In genomic region chr5:118199801-118200200, GRCh38 we compare ENCODE assay signal across 33 cellular contexts.
DNase-seq lines count a peak whose midpoint lies in the region; ATAC-seq and TF ChIP-seq lines count a peak whose summit lies in the region.
"Had no signal": no experiment of that assay in that cellular context is flagged by ENCODE, and none has a peak within 500 bp of the region (broad histone marks: within the 10 kb centered on the region; RNA-seq: fewer than 3 reads in every experiment).

No MANE protein-coding gene starts in this region.

- DNase-seq in GM23338 (ENCODE audit: low spot score) (peak; percentile 7), HAP-1 (ENCODE audit: low spot score in 2 of 2) (peak; percentile 14 to 90), WTC11 (ENCODE audit: low spot score) (no peak), prostate gland (ENCODE audit: low spot score) (no peak)
- DNase-seq in activated naive CD4-positive, alpha-beta T cell treated with Interleukin-2 at 50 U/mL for 16 hours = no peak
- DNase-seq: 8988T; ACHN; AML-193; BE2C; C1 segment of cervical spinal cord; Caco-2; Calu3; CD4-positive, alpha-beta memory T cell; CD4-positive, alpha-beta T cell; CD4-positive, CD25-positive, alpha-beta regulatory T cell; CD8-positive, alpha-beta memory T cell; CD8-positive, alpha-beta T cell; COR-L47; DMS 273 treated with DMSO at 0.1 percent for 48 hours; DMS153; DMS53; DMS79; DMS79 treated with DMSO at 0.1 percent for 48 hours; DND-41; EL had no signal

- WGBS in prostate gland = 99% methylated on average over 2 of the region's 2 CpGs

- POLR2A ChIA-PET in WTC11 (lab: Charles Lee) = interaction anchor here (1.2 kb wide), 1 partner anchor 8 kb away, joined by 3 read pairs; no protein-coding TSS in a partner anchor

- no peak overlapping the region for H3K4me3 Mint-ChIP-seq in GM23338
- no peak overlapping the region for H3K4me3 Mint-ChIP-seq in WTC11
- H3K4me3 Mint-ChIP-seq: B cell; CD14-positive monocyte; CD4-positive, alpha-beta memory T cell; CD4-positive, alpha-beta T cell; CD4-positive, CD25-positive, alpha-beta regulatory T cell; CD8-positive, alpha-beta memory T cell; CD8-positive, alpha-beta T cell had no signal

- no peaks in the 10 kb centered on the region for H3K79me2 ChIP-seq in GM23338 (replicated peaks; ENCODE audit: insufficient read depth)

- intact Hi-C loops in prostate gland (cut with DNase I) = no loop called here

- H3K27ac ChIP-seq in GM23338 (ENCODE audit: low read depth) (no peak overlapping the region), prostate gland (no peak overlapping the region)
- H3K27ac ChIP-seq: 22Rv1; A549; BLaER1; BLaER1 treated with 17β-estradiol and CSF1 and Interleukin-3, amounts not matched to agents 10 nM and 100 nM; C4-2B had no signal

- in situ Hi-C loops in HAP-1 (cut with MboI; ENCODE audit: low sequenced_read_pairs) = no loop called here

- CTCF ChIA-PET in WTC11 (lab: Charles Lee) = no interaction called here

- TF ChIP-seq CTCF in GM23338 (conservative IDR thresholded peaks at IDR 0.05; ENCODE audit: low read depth in 2 of 2) (no peak), WTC11 (IDR thresholded peaks at IDR 0.05) (no peak), prostate gland (IDR thresholded peaks at IDR 0.05) (no peak)

- H3K36me3 ChIP-seq in GM23338 (ENCODE audit: insufficient read depth) (no peaks in the 10 kb centered on the region), HAP-1 (replicated peaks) (no peaks in the 10 kb centered on the region), prostate gland (no peaks in the 10 kb centered on the region)
- H3K36me3 ChIP-seq: BE2C; BLaER1; BLaER1 treated with 17β-estradiol and CSF1 and Interleukin-3, amounts not matched to agents 10 nM and 100 nM had no signal

- no peaks in the 10 kb centered on the region for H3F3A ChIP-seq in GM23338 (replicated peaks; ENCODE audit: low read depth)

- peak overlapping the region; percentile 21; the same call in 1 of the 2 replicates for H3K4me2 ChIP-seq in GM23338
- H3K4me2 ChIP-seq: A549; BLaER1; BLaER1 treated with 17β-estradiol and CSF1 and Interleukin-3, amounts not matched to agents 10 nM and 100 nM had no signal

- no peaks in the 10 kb centered on the region for H3K9me3 ChIP-seq in HAP-1
- H3K9me3 ChIP-seq in prostate gland = no peaks in the 10 kb centered on the region
- H3K9me3 ChIP-seq: A549; BE2C; BLaER1; BLaER1 treated with 17β-estradiol and CSF1 and Interleukin-3, amounts not matched to agents 10 nM and 100 nM; Caco-2 had no signal

- H3K9me2 ChIP-seq in GM23338 (ENCODE audit: insufficient read depth) = no peaks in the 10 kb centered on the region

- H2AFZ ChIP-seq in GM23338 = no peak overlapping the region

- peaks cover 1% of the 10 kb centered on the region for H3K27me3 Mint-ChIP-seq in GM23338 (ENCODE audit: insufficient read depth, low read depth, poor library complexity)
- no peaks in the 10 kb centered on the region for H3K27me3 Mint-ChIP-seq in WTC11 (ENCODE audit: low read depth)
- H3K27me3 Mint-ChIP-seq: B cell; CD4-positive, alpha-beta memory T cell; CD4-positive, alpha-beta T cell; CD4-positive, CD25-positive, alpha-beta regulatory T cell; CD8-positive, alpha-beta memory T cell had no signal

- H3K4me3 ChIP-seq in GM23338 = no peak overlapping the region
- H3K4me3 ChIP-seq in HAP-1 = no peak overlapping the region
- no peak overlapping the region for H3K4me3 ChIP-seq in prostate gland
- H3K4me3 ChIP-seq: A549; BLaER1; BLaER1 treated with 17β-estradiol and CSF1 and Interleukin-3, amounts not matched to agents 10 nM and 100 nM had no signal

- H3K9me3 Mint-ChIP-seq in GM23338 (peaks cover 2% of the 10 kb centered on the region; the same call in 1 of the 3 replicates), WTC11 (no peaks in the 10 kb centered on the region)

- H3K36me3 Mint-ChIP-seq in GM23338 (ENCODE audit: low read depth) = peaks cover 3% of the 10 kb centered on the region; the same call in 1 of the 3 replicates
- H3K36me3 Mint-ChIP-seq in WTC11 = no peaks in the 10 kb centered on the region
- H3K36me3 Mint-ChIP-seq: CD14-positive monocyte; CD4-positive, alpha-beta memory T cell; CD4-positive, CD25-positive, alpha-beta regulatory T cell; CD8-positive, alpha-beta memory T cell; CD8-positive, alpha-beta T cell had no signal

- peak; percentile 30; the same call in 1 of the 3 replicates for ATAC-seq in GM23338
- peak; percentile 35; the same call in 1 of the 2 replicates for ATAC-seq in WTC11
- ATAC-seq in HG03025 (IDR thresholded peaks at IDR 0.05; ENCODE audit: low FRiP score, unreplicated experiment) = no peak
- ATAC-seq: A549; CD8-positive, alpha-beta T cell had no signal

- H3K4me1 Mint-ChIP-seq in GM23338 (peaks cover 33% of the 10 kb centered on the region), WTC11 (peaks cover 36% of the 10 kb centered on the region)
- H3K4me1 Mint-ChIP-seq: B cell; CD14-positive monocyte; CD4-positive, alpha-beta memory T cell; CD4-positive, CD25-positive, alpha-beta regulatory T cell; CD8-positive, alpha-beta memory T cell had no signal

- no peak for TF ChIP-seq POLR2A in prostate gland (IDR thresholded peaks at IDR 0.05)

- H3K27me3 ChIP-seq in GM23338 (ENCODE audit: insufficient read depth) (no peaks in the 10 kb centered on the region), HAP-1 (ENCODE audit: low read depth) (no peaks in the 10 kb centered on the region), prostate gland (replicated peaks; ENCODE audit: insufficient read depth) (no peaks in the 10 kb centered on the region)
- H3K27me3 ChIP-seq: BLaER1; BLaER1 treated with 17β-estradiol and CSF1 and Interleukin-3, amounts not matched to agents 10 nM and 100 nM had no signal

- H3K27ac Mint-ChIP-seq in GM23338 = no peak overlapping the region
- H3K27ac Mint-ChIP-seq in WTC11 = peak overlapping the region; percentile 66; the same call in 1 of the 2 replicates
- H3K27ac Mint-ChIP-seq: B cell; CD14-positive monocyte; CD4-positive, alpha-beta memory T cell; CD4-positive, alpha-beta T cell; CD4-positive, CD25-positive, alpha-beta regulatory T cell; CD8-positive, alpha-beta memory T cell; CD8-positive, alpha-beta T cell had no signal

- H3K4me1 ChIP-seq in GM23338 (ENCODE audit: insufficient read depth) = peaks cover 38% of the 10 kb centered on the region
- H3K4me1 ChIP-seq in HAP-1 = peaks cover 17% of the 10 kb centered on the region
- H3K4me1 ChIP-seq in prostate gland (replicated peaks) = no peaks in the 10 kb centered on the region
- H3K4me1 ChIP-seq: A549, BE2C, Caco-2 had no signal

- H4K20me1 ChIP-seq in GM23338 (replicated peaks; ENCODE audit: insufficient read depth) = no peaks in the 10 kb centered on the region
- H4K20me1 ChIP-seq: BLaER1; BLaER1 treated with 17β-estradiol and CSF1 and Interleukin-3, amounts not matched to agents 10 nM and 100 nM had no signal

TF ChIP-seq in GM23338, 12 proteins besides CTCF, POLR2A, EP300 and RAD21 (continues in another document):
- TF ChIP-seq ZNF331 (CRISPR knock-in tag; IDR thresholded peaks at IDR 0.05; ENCODE audit: low read depth) (no peak), JUNB (IDR thresholded peaks at IDR 0.05; ENCODE audit: unreplicated experiment) (no peak), NANOG (IDR thresholded peaks at IDR 0.05; ENCODE audit: borderline replicate concordance) (no peak), EZH2phosphoT487 (IDR thresholded peaks at IDR 0.05; ENCODE audit: unreplicated experiment) (no peak), POLR2AphosphoS5 (IDR thresholded peaks at IDR 0.05; ENCODE audit: low read depth) (no peak), STAT1 (IDR thresholded peaks at IDR 0.05; ENCODE audit: unreplicated experiment) (no peak), EZH2 (IDR thresholded peaks at IDR 0.05; ENCODE audit: low read depth, unreplicated experiment) (no peak)
- TF ChIP-seq, protein P1, sequence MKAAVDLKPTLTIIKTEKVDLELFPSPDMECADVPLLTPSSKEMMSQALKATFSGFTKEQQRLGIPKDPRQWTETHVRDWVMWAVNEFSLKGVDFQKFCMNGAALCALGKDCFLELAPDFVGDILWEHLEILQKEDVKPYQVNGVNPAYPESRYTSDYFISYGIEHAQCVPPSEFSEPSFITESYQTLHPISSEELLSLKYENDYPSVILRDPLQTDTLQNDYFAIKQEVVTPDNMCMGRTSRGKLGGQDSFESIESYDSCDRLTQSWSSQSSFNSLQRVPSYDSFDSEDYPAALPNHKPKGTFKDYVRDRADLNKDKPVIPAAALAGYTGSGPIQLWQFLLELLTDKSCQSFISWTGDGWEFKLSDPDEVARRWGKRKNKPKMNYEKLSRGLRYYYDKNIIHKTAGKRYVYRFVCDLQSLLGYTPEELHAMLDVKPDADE (IDR thresholded peaks at IDR 0.05) = no peak

TF ChIP-seq in WTC11, 78 proteins besides CTCF, POLR2A, EP300 and RAD21:
- TF ChIP-seq, protein P2, sequence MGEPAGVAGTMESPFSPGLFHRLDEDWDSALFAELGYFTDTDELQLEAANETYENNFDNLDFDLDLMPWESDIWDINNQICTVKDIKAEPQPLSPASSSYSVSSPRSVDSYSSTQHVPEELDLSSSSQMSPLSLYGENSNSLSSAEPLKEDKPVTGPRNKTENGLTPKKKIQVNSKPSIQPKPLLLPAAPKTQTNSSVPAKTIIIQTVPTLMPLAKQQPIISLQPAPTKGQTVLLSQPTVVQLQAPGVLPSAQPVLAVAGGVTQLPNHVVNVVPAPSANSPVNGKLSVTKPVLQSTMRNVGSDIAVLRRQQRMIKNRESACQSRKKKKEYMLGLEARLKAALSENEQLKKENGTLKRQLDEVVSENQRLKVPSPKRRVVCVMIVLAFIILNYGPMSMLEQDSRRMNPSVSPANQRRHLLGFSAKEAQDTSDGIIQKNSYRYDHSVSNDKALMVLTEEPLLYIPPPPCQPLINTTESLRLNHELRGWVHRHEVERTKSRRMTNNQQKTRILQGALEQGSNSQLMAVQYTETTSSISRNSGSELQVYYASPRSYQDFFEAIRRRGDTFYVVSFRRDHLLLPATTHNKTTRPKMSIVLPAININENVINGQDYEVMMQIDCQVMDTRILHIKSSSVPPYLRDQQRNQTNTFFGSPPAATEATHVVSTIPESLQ (CRISPR knock-in tag; IDR thresholded peaks at IDR 0.05) = no peak
- TF ChIP-seq FOXK1 (CRISPR knock-in tag; IDR thresholded peaks at IDR 0.05) = no peak

Comparison
In these comparisons a context has a peak if more than half of its experiments do, and no peak if none do; other contexts are left out.
1. DNase-seq: peak in GM23338 (single experiment) and HAP-1 (2 of 2); none in WTC11 (single experiment), activated naive CD4-positive, alpha-beta T cell treated with Interleukin-2 at 50 U/mL for 16 hours (single experiment) and prostate gland (single experiment).